19 cellular contexts compared by ENCODE assay signal in genomic region chr3:12098400-12098799, GRCh38.
"Had no signal": no experiment of that assay in that cellular context is flagged by ENCODE, and none has a peak within 500 bp of the region (broad histone marks: within the 10 kb centered on the region; RNA-seq: fewer than 3 reads in every experiment).

No MANE protein-coding gene starts in this region.

- H2AFZ ChIP-seq: parathyroid adenoma had no signal

- H3K36me3 Mint-ChIP-seq: natural killer cell; stimulated activated effector memory CD8-positive, alpha-beta T cell treated with anti-CD3 and anti-CD28 coated beads, Interleukin-12 subunit alpha, Interleukin-12 subunit beta, amount 100 ng/mL, for 72 hours had no signal

- H3K27ac Mint-ChIP-seq: natural killer cell; stimulated activated effector memory CD8-positive, alpha-beta T cell treated with anti-CD3 and anti-CD28 coated beads, Interleukin-12 subunit alpha, Interleukin-12 subunit beta, amount 100 ng/mL, for 72 hours had no signal

- H3K4me1 Mint-ChIP-seq: natural killer cell; stimulated activated effector memory CD8-positive, alpha-beta T cell treated with anti-CD3 and anti-CD28 coated beads, Interleukin-12 subunit alpha, Interleukin-12 subunit beta, amount 100 ng/mL, for 72 hours had no signal

- H3K79me2 ChIP-seq: parathyroid adenoma had no signal

- H3K27me3 ChIP-seq: esophagus squamous epithelium, sigmoid colon, stomach, thyroid gland had no signal

- H3K4me3 Mint-ChIP-seq: natural killer cell; stimulated activated effector memory CD8-positive, alpha-beta T cell treated with anti-CD3 and anti-CD28 coated beads, Interleukin-12 subunit alpha, Interleukin-12 subunit beta, amount 100 ng/mL, for 72 hours had no signal

- H3K4me3 ChIP-seq: esophagus squamous epithelium, lower lobe of right lung, psoas muscle, sigmoid colon, stomach, thyroid gland had no signal

- H3K36me3 ChIP-seq: esophagus squamous epithelium, lower lobe of right lung, neutrophil, sigmoid colon, stomach, thyroid gland had no signal

- H3K27ac ChIP-seq: esophagus squamous epithelium, lower lobe of right lung, neutrophil, parathyroid adenoma, psoas muscle, sigmoid colon, stomach, thyroid gland had no signal

- H3K9me3 ChIP-seq: esophagus squamous epithelium, lower lobe of right lung, neutrophil, psoas muscle, sigmoid colon, stomach, thyroid gland had no signal

- DNase-seq: effector CD8-positive, alpha-beta T cell; erythroblast; esophagus squamous epithelium; foreskin melanocyte; head of caudate nucleus; left ventricle myocardium superior; lower lobe of right lung; natural killer cell; psoas muscle; right cardiac atrium; sigmoid colon; stimulated activated CD4-positive, alpha-beta T cell treated with anti-CD3 and anti-CD28 coated beads, Interleukin-2, amount 100 ng/mL, for 24 hours; stimulated activated CD4-positive, alpha-beta T cell treated with anti-CD3 and anti-CD28 coated beads, Interleukin-4, amount 100 ng/mL, for 24 hours; stimulated activated naive CD4-positive, alpha-beta T cell treated with Interleukin-2 at 50 U/mL for 16 hours; stomach; thyroid gland had no signal

- H3K4me1 ChIP-seq: esophagus squamous epithelium, lower lobe of right lung, psoas muscle, sigmoid colon, stomach, thyroid gland had no signal
